In the genomic region with DNA sequence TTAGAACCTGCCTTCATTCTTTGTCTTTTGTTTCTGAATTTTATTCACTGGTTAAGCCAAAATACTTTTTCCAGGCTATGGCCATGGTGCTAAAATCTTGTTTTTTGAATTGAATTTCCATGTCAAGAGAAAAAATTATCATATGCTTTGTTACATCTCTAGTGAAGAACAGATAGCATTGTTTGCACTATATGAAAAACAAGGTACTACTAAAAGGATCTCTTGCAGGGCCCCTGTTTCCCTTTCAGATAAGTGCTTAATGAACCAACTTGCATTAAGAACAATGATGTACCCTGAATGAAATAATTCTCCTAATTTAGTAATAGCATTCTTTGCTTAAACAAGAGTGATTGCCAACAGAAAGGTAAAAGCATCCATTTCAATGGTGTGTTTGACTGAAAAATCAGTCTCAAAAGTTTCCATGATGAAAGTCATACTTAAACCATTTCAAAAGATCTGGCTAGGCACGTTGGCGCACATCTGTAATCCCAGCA, we compare ENCODE assay signal across 1 cellular context.
TF ChIP-seq lines count a peak whose summit lies in the region.

No MANE protein-coding gene starts in this region.

TF ChIP-seq in GM23338, 12 proteins besides CTCF, POLR2A, EP300 and RAD21 (continued from another document):
- TF ChIP-seq, protein P1, sequence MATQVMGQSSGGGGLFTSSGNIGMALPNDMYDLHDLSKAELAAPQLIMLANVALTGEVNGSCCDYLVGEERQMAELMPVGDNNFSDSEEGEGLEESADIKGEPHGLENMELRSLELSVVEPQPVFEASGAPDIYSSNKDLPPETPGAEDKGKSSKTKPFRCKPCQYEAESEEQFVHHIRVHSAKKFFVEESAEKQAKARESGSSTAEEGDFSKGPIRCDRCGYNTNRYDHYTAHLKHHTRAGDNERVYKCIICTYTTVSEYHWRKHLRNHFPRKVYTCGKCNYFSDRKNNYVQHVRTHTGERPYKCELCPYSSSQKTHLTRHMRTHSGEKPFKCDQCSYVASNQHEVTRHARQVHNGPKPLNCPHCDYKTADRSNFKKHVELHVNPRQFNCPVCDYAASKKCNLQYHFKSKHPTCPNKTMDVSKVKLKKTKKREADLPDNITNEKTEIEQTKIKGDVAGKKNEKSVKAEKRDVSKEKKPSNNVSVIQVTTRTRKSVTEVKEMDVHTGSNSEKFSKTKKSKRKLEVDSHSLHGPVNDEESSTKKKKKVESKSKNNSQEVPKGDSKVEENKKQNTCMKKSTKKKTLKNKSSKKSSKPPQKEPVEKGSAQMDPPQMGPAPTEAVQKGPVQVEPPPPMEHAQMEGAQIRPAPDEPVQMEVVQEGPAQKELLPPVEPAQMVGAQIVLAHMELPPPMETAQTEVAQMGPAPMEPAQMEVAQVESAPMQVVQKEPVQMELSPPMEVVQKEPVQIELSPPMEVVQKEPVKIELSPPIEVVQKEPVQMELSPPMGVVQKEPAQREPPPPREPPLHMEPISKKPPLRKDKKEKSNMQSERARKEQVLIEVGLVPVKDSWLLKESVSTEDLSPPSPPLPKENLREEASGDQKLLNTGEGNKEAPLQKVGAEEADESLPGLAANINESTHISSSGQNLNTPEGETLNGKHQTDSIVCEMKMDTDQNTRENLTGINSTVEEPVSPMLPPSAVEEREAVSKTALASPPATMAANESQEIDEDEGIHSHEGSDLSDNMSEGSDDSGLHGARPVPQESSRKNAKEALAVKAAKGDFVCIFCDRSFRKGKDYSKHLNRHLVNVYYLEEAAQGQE (IDR thresholded peaks at IDR 0.05; ENCODE audit: unreplicated experiment), result no peak
- TF ChIP-seq ZNF114 (CRISPR knock-in tag; IDR thresholded peaks at IDR 0.05) (no peak), JUNB (IDR thresholded peaks at IDR 0.05; ENCODE audit: unreplicated experiment) (no peak)
- TF ChIP-seq, protein P2, sequence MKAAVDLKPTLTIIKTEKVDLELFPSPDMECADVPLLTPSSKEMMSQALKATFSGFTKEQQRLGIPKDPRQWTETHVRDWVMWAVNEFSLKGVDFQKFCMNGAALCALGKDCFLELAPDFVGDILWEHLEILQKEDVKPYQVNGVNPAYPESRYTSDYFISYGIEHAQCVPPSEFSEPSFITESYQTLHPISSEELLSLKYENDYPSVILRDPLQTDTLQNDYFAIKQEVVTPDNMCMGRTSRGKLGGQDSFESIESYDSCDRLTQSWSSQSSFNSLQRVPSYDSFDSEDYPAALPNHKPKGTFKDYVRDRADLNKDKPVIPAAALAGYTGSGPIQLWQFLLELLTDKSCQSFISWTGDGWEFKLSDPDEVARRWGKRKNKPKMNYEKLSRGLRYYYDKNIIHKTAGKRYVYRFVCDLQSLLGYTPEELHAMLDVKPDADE (IDR thresholded peaks at IDR 0.05), result no peak
